ENCODE assay signal across 14 cellular contexts in genomic region chr13:97262058-97262457, GRCh38. TPM values are rescaled to one million over a fixed set of nuclear protein-coding genes. Genes with fewer than 3 reads are reported as not detected.
DNase-seq lines count a peak whose midpoint lies in the region; ATAC-seq and TF ChIP-seq lines count a peak whose summit lies in the region.
"Had no signal": no experiment of that assay in that cellular context is flagged by ENCODE, and none has a peak within 500 bp of the region (broad histone marks: within the 10 kb centered on the region; RNA-seq: fewer than 3 reads in every experiment).

No MANE protein-coding gene starts in this region.

- H4K20me1 ChIP-seq in HCT116 (ENCODE audit: insufficient read depth) = no peaks in the 10 kb centered on the region

- no peak for TF ChIP-seq POLR2A in HCT116 (IDR thresholded peaks at IDR 0.05; ENCODE audit: borderline replicate concordance, extremely low read depth, insufficient read depth, insufficient read length)

- H3K4me1 Mint-ChIP-seq in endothelial cell (ENCODE audit: unreplicated experiment) = peaks cover 77% of the 10 kb centered on the region

- peaks cover 45% of the 10 kb centered on the region for H3K36me3 Mint-ChIP-seq in endothelial cell (ENCODE audit: low read depth, unreplicated experiment)

- H3K27ac ChIP-seq in HCT116 (ENCODE audit: low read depth, low read length) = peak overlapping the region; percentile 100
- peak overlapping the region; percentile 24; the same call in 1 of the 2 replicates for H3K27ac ChIP-seq in RWPE1
- H3K27ac ChIP-seq in psoas muscle = peak overlapping the region; percentile 83
- H3K27ac ChIP-seq: epithelial cell of prostate, neutrophil, Peyer's patch, upper lobe of right lung had no signal

- peak overlapping the region; percentile 88 for H3K27ac Mint-ChIP-seq in endothelial cell (ENCODE audit: unreplicated experiment)

- H3K9ac ChIP-seq in HCT116 (ENCODE audit: low read length) = 0 out of 2 replicates have a peak overlapping the region, but pooled peaks have one; percentile 5

- no peak overlapping the region for H3K4me3 ChIP-seq in HCT116 (replicated peaks in 1 of 2; ENCODE audit: low read depth in 1 of 2, low read length in 2 of 2)
- peak overlapping the region; percentile 11 for H3K4me3 ChIP-seq in psoas muscle
- H3K4me3 ChIP-seq: Peyer's patch, upper lobe of right lung had no signal

- H3K36me3 ChIP-seq in HCT116 (ENCODE audit: control insufficient read depth in 1 of 2, insufficient read depth in 2 of 2, low read length in 2 of 2) = no peaks in the 10 kb centered on the region; a peak in 1 of 4 replicates
- no peaks in the 10 kb centered on the region for H3K36me3 ChIP-seq in psoas muscle (ENCODE audit: insufficient read depth in 1 of 2, low read depth in 1 of 2)
- H3K36me3 ChIP-seq: neutrophil, Peyer's patch, upper lobe of right lung had no signal

- no peak overlapping the region for H2AFZ ChIP-seq in HCT116 (ENCODE audit: low read depth, low read length, poor library complexity, severe bottlenecking)

- no peaks in the 10 kb centered on the region for H3K9me2 ChIP-seq in HCT116 (ENCODE audit: insufficient read depth)

- peak overlapping the region; percentile 45 for H3K4me3 Mint-ChIP-seq in endothelial cell (ENCODE audit: unreplicated experiment)

- peaks cover 32% of the 10 kb centered on the region for H3K27me3 Mint-ChIP-seq in endothelial cell (ENCODE audit: unreplicated experiment)

- intact Hi-C loops in HCT116 (cut with micrococcal nuclease) (no loop called here), psoas muscle (cut with DNase I) (no loop called here)

- WGBS in psoas muscle, 3 donors = 48 to 68% (median 54%) methylated on average over 8 of the region's 8 CpGs

- CTCF ChIA-PET in HCT116 (lab: Charles Lee) (no interaction called here), RWPE1 (lab: Yijun Ruan, JAX) (no interaction called here)

- H3K79me2 ChIP-seq in HCT116 (ENCODE audit: insufficient read depth, low read length) = peaks cover 65% of the 10 kb centered on the region

- H3K27me3 ChIP-seq in HCT116 (ENCODE audit: insufficient read depth, low read length) (no peaks in the 10 kb centered on the region), psoas muscle (ENCODE audit: insufficient read depth in 3 of 3, low read length in 2 of 3) (no peaks in the 10 kb centered on the region)
- H3K27me3 ChIP-seq: neutrophil, Peyer's patch, upper lobe of right lung had no signal

- TF ChIP-seq RAD21 in HCT116 (IDR thresholded peaks at IDR 0.05; ENCODE audit: low read depth) = no peak

- no peak for DNase-seq in HCT116 (ENCODE audit: low read depth, low spot score)
- DNase-seq in RWPE1 (ENCODE audit: low spot score) = no peak
- no peak for DNase-seq in endothelial cell (ENCODE audit: low spot score)
- peak in 1 of 2 donors; percentile 30 for DNase-seq in psoas muscle
- no peak for DNase-seq in DMS53 (lab: John Stamatoyannopoulos, UW)
- DNase-seq: amniotic stem cell, NCI-H2081 treated with DMSO at 0.1 percent for 48 hours, upper lobe of right lung had no signal

- RAD21 ChIA-PET in HCT116 (lab: Charles Lee; ENCODE audit: low non-redundant PET in 1 of 2, low total read pairs in 2 of 2, uncharacterized antibody in 2 of 2, unreplicated experiment in 2 of 2) = no interaction called here

- H3K4me1 ChIP-seq in HCT116 (ENCODE audit: control insufficient read depth in 1 of 2, insufficient read depth in 2 of 2, low read length in 2 of 2) = peaks cover 94 to 95% of the 10 kb centered on the region in 2 experiments
- peaks cover 80% of the 10 kb centered on the region for H3K4me1 ChIP-seq in psoas muscle

- TF ChIP-seq CTCF in HCT116 (IDR thresholded peaks at IDR 0.05 in 2 of 3, conservative IDR thresholded peaks at IDR 0.05 in 1 of 3; ENCODE audit: borderline replicate concordance in 1 of 3, insufficient read depth in 1 of 3, low read depth in 2 of 3, low read length in 2 of 3) (no peak), RWPE1 (conservative IDR thresholded peaks at IDR 0.05; ENCODE audit: low read depth) (no peak), endothelial cell (IDR thresholded peaks at IDR 0.05; ENCODE audit: unreplicated experiment) (no peak), psoas muscle (IDR thresholded peaks at IDR 0.05) (no peak)

- H3K4me2 ChIP-seq in HCT116 (ENCODE audit: low read length) = no peak overlapping the region

- ATAC-seq in HCT116 (no peak), psoas muscle (peak; percentile 26 to 65 (median 35)), GM19395 (IDR thresholded peaks at IDR 0.05; ENCODE audit: unreplicated experiment) (no peak), HG03571 (IDR thresholded peaks at IDR 0.05; ENCODE audit: unreplicated experiment) (no peak), HG03045 (IDR thresholded peaks at IDR 0.05; ENCODE audit: unreplicated experiment) (no peak)

- no peaks in the 10 kb centered on the region for H3K9me3 Mint-ChIP-seq in endothelial cell (ENCODE audit: unreplicated experiment)

- BruUV-seq in HCT116 (replicated peaks; lab: Mats Ljungman, UMichigan) = no TSS peak

- no peaks in the 10 kb centered on the region for H3K9me3 ChIP-seq in HCT116 (ENCODE audit: control insufficient read depth in 1 of 2, insufficient read depth in 1 of 2, low read depth in 1 of 2, low read length in 2 of 2)
- no peaks in the 10 kb centered on the region for H3K9me3 ChIP-seq in psoas muscle
- H3K9me3 ChIP-seq: neutrophil, Peyer's patch, upper lobe of right lung had no signal

- POLR2A ChIA-PET in HCT116 (lab: Charles Lee) = no interaction called here
- POLR2A ChIA-PET in RWPE1 (lab: Yijun Ruan, JAX; ENCODE audit: low non-redundant PET) = no interaction called here

TF ChIP-seq in HCT116, 20 proteins besides CTCF, POLR2A, EP300 and RAD21:
- TF ChIP-seq SRF (IDR thresholded peaks at IDR 0.05; ENCODE audit: low read depth) = no peak
- no peak for TF ChIP-seq ZFX (IDR thresholded peaks at IDR 0.05)
- no peak for TF ChIP-seq JUND (IDR thresholded peaks at IDR 0.05)
- TF ChIP-seq POLR2AphosphoS5 (IDR thresholded peaks at IDR 0.05; ENCODE audit: low read depth, low read length) = no peak
- no peak for TF ChIP-seq SIN3A (IDR thresholded peaks at IDR 0.05; ENCODE audit: low read depth)
- TF ChIP-seq CEBPB (IDR thresholded peaks at IDR 0.05; ENCODE audit: low read depth) = no peak
- TF ChIP-seq EGR1 (IDR thresholded peaks at IDR 0.05; ENCODE audit: low read depth) = no peak
- no peak for TF ChIP-seq FOSL1 (IDR thresholded peaks at IDR 0.05; ENCODE audit: low read depth)

RNA-seq across cellular contexts. Expression of gene MBNL2, which starts 39.9 kb away (rescaled TPM):
- 73.9 TPM for total RNA-seq in HCT116 (2021; ENCODE audit: unreplicated experiment)
- 40.8 and 43.6 TPM in 2 replicates for polyA plus RNA-seq in HCT116 (2012)
- 137 TPM for total RNA-seq in endothelial cell (ENCODE audit: unreplicated experiment)
- 10 to 100 TPM; 54.3 to 93.1 (median 77.8) TPM for total RNA-seq in psoas muscle
- polyA plus RNA-seq in psoas muscle = 10 to 100 TPM; 13.3 to 61.9 (median 27.4) TPM

Comparison
In these comparisons a context has a peak if more than half of its experiments do, and no peak if none do; other contexts are left out.
1. ATAC-seq: peak in psoas muscle (4 of 4); none in HCT116 (single experiment), GM19395 (single experiment), HG03571 (single experiment) and HG03045 (single experiment).
2. H3K27ac ChIP-seq: peak in every context shown above with its lines; median percentile 100 in HCT116; 83 in psoas muscle; 24 in RWPE1.